Comparison of ENCODE assay signal across 1 cellular context in genomic region chr9:105244996-105245719, GRCh38.
TF ChIP-seq lines count a peak whose summit lies in the region.

No MANE protein-coding gene starts in this region.

TF ChIP-seq in IMR-90, 13 proteins besides CTCF, POLR2A, EP300 and RAD21:
- TF ChIP-seq CHD1 (IDR thresholded peaks at IDR 0.05; ENCODE audit: low read depth, low read length) (no peak), MAFK (IDR thresholded peaks at IDR 0.05; ENCODE audit: low read depth, low read length) (no peak), MXI1 (IDR thresholded peaks at IDR 0.05; ENCODE audit: borderline replicate concordance, low read depth, low read length) (no peak), FOS (IDR thresholded peaks at IDR 0.05; ENCODE audit: low read depth, low read length) (no peak), SMC3 (IDR thresholded peaks at IDR 0.05; ENCODE audit: low read depth, low read length) (no peak), NFE2L2 (IDR thresholded peaks at IDR 0.05; ENCODE audit: low read depth, low read length) (no peak), MAZ (IDR thresholded peaks at IDR 0.05; ENCODE audit: borderline replicate concordance, low read depth, low read length) (no peak)
- TF ChIP-seq, protein P1, sequence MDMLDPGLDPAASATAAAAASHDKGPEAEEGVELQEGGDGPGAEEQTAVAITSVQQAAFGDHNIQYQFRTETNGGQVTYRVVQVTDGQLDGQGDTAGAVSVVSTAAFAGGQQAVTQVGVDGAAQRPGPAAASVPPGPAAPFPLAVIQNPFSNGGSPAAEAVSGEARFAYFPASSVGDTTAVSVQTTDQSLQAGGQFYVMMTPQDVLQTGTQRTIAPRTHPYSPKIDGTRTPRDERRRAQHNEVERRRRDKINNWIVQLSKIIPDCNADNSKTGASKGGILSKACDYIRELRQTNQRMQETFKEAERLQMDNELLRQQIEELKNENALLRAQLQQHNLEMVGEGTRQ (IDR thresholded peaks at IDR 0.05; ENCODE audit: low read depth, low read length): no peak
TF ChIP-seq in IMR-90: peak in this region for 0.
